2 cellular contexts compared by ENCODE assay signal in genomic region chr17:47872651-47873161, GRCh38.
TF ChIP-seq lines count a peak whose summit lies in the region.

No MANE protein-coding gene starts in this region.

TF ChIP-seq in GM23338, 12 proteins besides CTCF, POLR2A, EP300 and RAD21:
- no peak for TF ChIP-seq ZNF462 (CRISPR knock-in tag; IDR thresholded peaks at IDR 0.05)
- TF ChIP-seq POLR2AphosphoS5 (IDR thresholded peaks at IDR 0.05; ENCODE audit: low read depth): 0 out of 2 replicates have a peak, but pooled peaks have one; percentile 20

TF ChIP-seq in WTC11, 78 proteins besides CTCF, POLR2A, EP300 and RAD21 (continued from another document):
- no peak for TF ChIP-seq TCF7 (CRISPR knock-in tag; IDR thresholded peaks at IDR 0.05; ENCODE audit: low read depth)
